10 cellular contexts compared by ENCODE assay signal in the genomic region with DNA sequence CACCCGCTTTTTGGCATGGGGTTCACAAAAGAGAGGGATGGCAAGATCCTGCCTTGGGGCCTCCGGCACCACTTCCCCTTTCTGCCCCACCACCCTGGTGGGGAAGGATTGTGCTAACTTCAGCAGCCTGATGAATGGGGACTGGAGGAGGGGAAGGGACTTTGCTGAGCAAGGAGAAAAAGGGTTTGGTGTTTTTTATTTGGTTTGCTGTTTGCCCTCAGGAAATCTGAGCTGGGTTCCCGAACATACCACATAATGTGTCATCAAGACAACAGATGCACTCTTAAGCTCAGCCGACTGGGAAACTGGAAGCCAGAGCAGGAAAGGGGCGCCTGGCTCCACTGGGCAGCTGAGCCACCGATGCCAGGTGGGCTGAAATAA. TPM values are rescaled to one million over a fixed set of nuclear protein-coding genes. Genes with fewer than 3 reads are reported as not detected.
DNase-seq lines count a peak whose midpoint lies in the region; ATAC-seq and TF ChIP-seq lines count a peak whose summit lies in the region.
"Had no signal": no experiment of that assay in that cellular context is flagged by ENCODE, and none has a peak within 500 bp of the region (broad histone marks: within the 10 kb centered on the region; RNA-seq: fewer than 3 reads in every experiment).

No MANE protein-coding gene starts in this region.

- no peaks in the 10 kb centered on the region for H3K9me3 ChIP-seq in esophagus squamous epithelium
- H3K9me3 ChIP-seq: neutrophil had no signal

- H3K4me3 Mint-ChIP-seq in nephron, result peak overlapping the region in 1 of 3 experiments; percentile 30

- TF ChIP-seq CTCF in nephron (IDR thresholded peaks at IDR 0.05; ENCODE audit: unreplicated experiment in 3 of 3) (no peak), esophagus squamous epithelium (IDR thresholded peaks at IDR 0.05) (no peak)

- intact Hi-C loops in esophagus squamous epithelium (cut with DNase I), result no loop called here

- no peaks in the 10 kb centered on the region for H3K9me3 Mint-ChIP-seq in nephron

- peaks cover 51% of the 10 kb centered on the region for H3K4me1 Mint-ChIP-seq in nephron

- in situ Hi-C loops in Caki2 (cut with HindIII; ENCODE audit: low pct_unique_long_range_greater_than_20kb, low sequenced_read_pairs), result no loop called here

- peak overlapping the region; percentile 38 to 74 (median 56) for H3K27ac Mint-ChIP-seq in nephron

- H3K4me1 ChIP-seq in esophagus squamous epithelium, result peaks cover 0 to 12% (median 2%) of the 10 kb centered on the region in 3 donors

- H3K27me3 Mint-ChIP-seq in nephron (ENCODE audit: low read depth), result peaks cover 6% of the 10 kb centered on the region

- ATAC-seq in GM21825 (IDR thresholded peaks at IDR 0.05; ENCODE audit: unreplicated experiment), result no peak

- H3K27ac ChIP-seq in esophagus squamous epithelium, result peak overlapping the region in 2 of 4 donors; percentile 47 to 83
- H3K27ac ChIP-seq: neutrophil had no signal

- peaks cover 0 to 17% (median 0%) of the 10 kb centered on the region in 4 donors for H3K27me3 ChIP-seq in esophagus squamous epithelium

- DNase-seq in Caki2 (ENCODE audit: low read depth) (peak; percentile 16), NCI-H2196 treated with DMSO at 0.1 percent for 48 hours (lab: John Stamatoyannopoulos, UW; ENCODE audit: unreplicated experiment) (peak; percentile 27), dedifferentiated amniotic fluid mesenchymal stem cell (ENCODE audit: extremely low spot score) (peak; percentile 83), esophagus squamous epithelium (lab: John Stamatoyannopoulos, UW) (no peak), NCI-H1694 (lab: John Stamatoyannopoulos, UW) (no peak), NCI-H1105 treated with DMSO at 0.1 percent for 48 hours (lab: John Stamatoyannopoulos, UW) (no peak)

- peaks cover 11% of the 10 kb centered on the region for H3K36me3 Mint-ChIP-seq in nephron (ENCODE audit: low read depth)

- no peak for TF ChIP-seq POLR2A in esophagus squamous epithelium (IDR thresholded peaks at IDR 0.05)

- no peaks in the 10 kb centered on the region for H3K36me3 ChIP-seq in esophagus squamous epithelium
- H3K36me3 ChIP-seq: neutrophil had no signal

- peak overlapping the region in 1 of 4 donors; percentile 35 for H3K4me3 ChIP-seq in esophagus squamous epithelium

- WGBS in esophagus squamous epithelium, 2 donors, result 50 to 68% methylated on average over 4 of the region's 6 CpGs

RNA-seq across cellular contexts. Expression of a gene that starts 19.9 kb away (rescaled TPM):
- total RNA-seq in Caki2 (2014; rRNA removed; shearing (Covaris generic); ENCODE audit: low replicate concordance), result 20.5 and 22.7 TPM in 2 replicates
- total RNA-seq in esophagus squamous epithelium, result 1 to 10 TPM in 3 of 4 donors, under 1 TPM in 1; 0.11 to 5.7 (median 1.7) TPM
- total RNA-seq: activated CD8-positive, alpha-beta memory T cell treated with anti-CD3 and anti-CD28 coated beads for 36 hours had no signal

Comparison
In these comparisons a context has a peak if more than half of its experiments do, and no peak if none do; other contexts are left out.
1. DNase-seq: peak in Caki2 (single experiment), NCI-H2196 treated with DMSO at 0.1 percent for 48 hours (single experiment) and dedifferentiated amniotic fluid mesenchymal stem cell (single experiment); none in esophagus squamous epithelium (single experiment), NCI-H1694 (single experiment) and NCI-H1105 treated with DMSO at 0.1 percent for 48 hours (single experiment).